In genomic region chr6:21946298-21946783, GRCh38 we compare ENCODE assay signal across 13 cellular contexts.
DNase-seq lines count a peak whose midpoint lies in the region; ATAC-seq and TF ChIP-seq lines count a peak whose summit lies in the region.
"Had no signal": no experiment of that assay in that cellular context is flagged by ENCODE, and none has a peak within 500 bp of the region (broad histone marks: within the 10 kb centered on the region; RNA-seq: fewer than 3 reads in every experiment).

No MANE protein-coding gene starts in this region.

- POLR2A ChIA-PET in T-cell (lab: Charles Lee): no interaction called here

- DNase-seq in AG20443 (ENCODE audit: low spot score) (peak; percentile 87), LHCN-M2 (ENCODE audit: low read depth) (peak; percentile 97), astrocyte of the hippocampus (ENCODE audit: low read depth, low spot score) (peak; percentile 97), mesothelial cell of epicardium (ENCODE audit: low spot score in 2 of 2, unreplicated experiment in 2 of 2) (no peak), T-cell (no peak)
- no peak for DNase-seq in activated CD4-positive, alpha-beta T cell treated with anti-CD3 and anti-CD28 coated beads for 1 hour
- DNase-seq: activated T-cell treated with anti-CD3 and anti-CD28 coated beads, Interleukin-2, amount 50 U/mL, for 4 hours; cerebellar nuclear complex; glutamatergic neuron; NCI-H774 had no signal

- H3K4me1 Mint-ChIP-seq in mesothelial cell of epicardium (peaks cover 65% of the 10 kb centered on the region), T-cell (peaks cover 0 to 9% (median 1%) of the 10 kb centered on the region in 3 donors)
- H3K4me1 Mint-ChIP-seq: memory B cell had no signal

- peak overlapping the region; percentile 93 for H3K27ac Mint-ChIP-seq in mesothelial cell of epicardium
- no peak overlapping the region for H3K27ac Mint-ChIP-seq in T-cell
- H3K27ac Mint-ChIP-seq: memory B cell had no signal

- H3K4me3 Mint-ChIP-seq in mesothelial cell of epicardium (no peak overlapping the region), T-cell (no peak overlapping the region)
- H3K4me3 Mint-ChIP-seq: activated T-cell treated with anti-CD3 and anti-CD28 coated beads, Interleukin-2, amount 50 U/mL, for 4 hours; memory B cell had no signal

- TF ChIP-seq CTCF in mesothelial cell of epicardium (IDR thresholded peaks at IDR 0.05; ENCODE audit: unreplicated experiment): no peak

- CTCF ChIA-PET in T-cell (lab: Charles Lee): interaction anchor here in 1 of 2 donors (0.6 to 0.7 kb wide), 2 partner anchors 851 to 1432 kb away, joined by 5 read pairs; no protein-coding TSS in a partner anchor

- no peaks in the 10 kb centered on the region for H3K27me3 Mint-ChIP-seq in mesothelial cell of epicardium (ENCODE audit: low read depth)
- H3K27me3 Mint-ChIP-seq in T-cell: no peaks in the 10 kb centered on the region
- H3K27me3 Mint-ChIP-seq: memory B cell had no signal

- H3K9me3 Mint-ChIP-seq in mesothelial cell of epicardium (no peaks in the 10 kb centered on the region), T-cell (no peaks in the 10 kb centered on the region)
- H3K9me3 Mint-ChIP-seq: activated T-cell treated with anti-CD3 and anti-CD28 coated beads, Interleukin-2, amount 50 U/mL, for 4 hours had no signal

- ATAC-seq in T-cell (replicated peaks in 1 of 4) (no peak), GM19395 (IDR thresholded peaks at IDR 0.05; ENCODE audit: unreplicated experiment) (no peak), GM21515 (IDR thresholded peaks at IDR 0.05; ENCODE audit: unreplicated experiment) (no peak)
- ATAC-seq: activated T-cell treated with anti-CD3 and anti-CD28 coated beads, Interleukin-2, amount 50 U/mL, for 4 hours had no signal

- H3K36me3 Mint-ChIP-seq in mesothelial cell of epicardium (no peaks in the 10 kb centered on the region), T-cell (no peaks in the 10 kb centered on the region)
- H3K36me3 Mint-ChIP-seq: memory B cell had no signal

Comparison
In these comparisons a context has a peak if more than half of its experiments do, and no peak if none do; other contexts are left out.
1. DNase-seq: peak in AG20443 (single experiment), LHCN-M2 (single experiment) and astrocyte of the hippocampus (single experiment); none in mesothelial cell of epicardium (0 of 2), activated CD4-positive, alpha-beta T cell treated with anti-CD3 and anti-CD28 coated beads for 1 hour (single experiment) and T-cell (0 of 34).